ENCODE assay signal across 26 cellular contexts in the genomic region with DNA sequence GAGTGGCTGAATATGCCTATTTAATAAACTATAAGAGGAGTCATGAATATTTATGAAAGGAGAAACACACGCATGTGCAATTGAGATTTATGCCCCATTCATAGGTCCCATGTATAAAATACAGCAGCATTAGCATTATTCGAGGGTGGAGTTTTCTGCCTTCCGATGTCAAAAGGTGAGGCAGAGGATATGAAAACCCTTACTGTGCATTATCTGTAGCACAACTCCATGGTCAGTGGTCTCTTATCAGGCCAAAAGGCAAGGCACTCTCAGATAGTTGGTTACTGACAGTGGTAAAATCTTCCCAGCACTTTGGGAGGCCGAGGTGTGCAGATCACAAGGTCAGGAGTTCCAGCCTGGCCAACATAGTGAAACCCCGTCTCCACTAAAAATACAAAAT.
"Had no signal": no experiment of that assay in that cellular context is flagged by ENCODE, and none has a peak within 500 bp of the region (broad histone marks: within the 10 kb centered on the region; RNA-seq: fewer than 3 reads in every experiment).

No MANE protein-coding gene starts in this region.

- H3K36me3 ChIP-seq: neural progenitor cell, ovary, spleen, stomach, thoracic aorta, thyroid gland, tibial nerve, upper lobe of left lung, vagina had no signal

- H3K79me2 ChIP-seq: parathyroid adenoma had no signal

- H3K9ac ChIP-seq: neural progenitor cell, parathyroid adenoma had no signal

- H2AFZ ChIP-seq: neural progenitor cell, parathyroid adenoma had no signal

- FAIRE-seq: urothelium cell line had no signal

- H3K4me2 ChIP-seq: neural progenitor cell, smooth muscle cell had no signal

- H3K27ac ChIP-seq: neural progenitor cell, ovary, parathyroid adenoma, psoas muscle, skin epidermis, spleen, stomach, thoracic aorta, thyroid gland, tibial nerve, upper lobe of left lung, vagina had no signal

- ATAC-seq: natural killer cell; psoas muscle; right cardiac atrium; sciatic nerve; stimulated activated effector memory CD8-positive, alpha-beta T cell treated with anti-CD3 and anti-CD28 coated beads, Interleukin-12 subunit alpha, Interleukin-12 subunit beta, amount 100 ng/mL, for 72 hours; stimulated activated naive B cell treated with anti-CD40 and anti-IgM and Interleukin-4, amounts not matched to agents 10 μg/mL and 1 μg/mL and 100 μg/mL, for 72 hours had no signal

- H3K4me3 ChIP-seq: neural progenitor cell, ovary, psoas muscle, skin epidermis, smooth muscle cell, spleen, stomach, thoracic aorta, thyroid gland, tibial nerve, upper lobe of left lung, vagina had no signal

- H3K4me1 ChIP-seq: parathyroid adenoma, psoas muscle, spleen, stomach, thyroid gland, tibial nerve, upper lobe of left lung had no signal

- H3K27me3 ChIP-seq: neural progenitor cell, ovary, spleen, stomach, thyroid gland, tibial nerve, upper lobe of left lung, vagina had no signal

- H3K9me3 ChIP-seq: ovary, psoas muscle, spleen, stomach, thoracic aorta, thyroid gland, tibial nerve, upper lobe of left lung, vagina had no signal

- DNase-seq: natural killer cell; occipital lobe; ovary; posterior cingulate gyrus; psoas muscle; right cardiac atrium; spleen; stimulated activated CD4-positive, alpha-beta T cell treated with anti-CD3 and anti-CD28 coated beads, Interleukin-12 subunit alpha, Interleukin-12 subunit beta, amount 100 ng/mL, for 4 hours; stimulated activated CD4-positive, alpha-beta T cell treated with anti-CD3 and anti-CD28 coated beads, Interleukin-1b, Interleukin-23, amount 100 ng/mL, for 48 hours; stimulated activated CD4-positive, alpha-beta T cell treated with anti-CD3 and anti-CD28 coated beads, Interleukin-4, amount 100 ng/mL, for 24 hours; stimulated activated naive B cell treated with anti-CD40 and anti-IgM and Interleukin-4, amounts not matched to agents 10 μg/mL and 1 μg/mL and 100 μg/mL, for 72 hours; stimulated activated naive CD4-positive, alpha-beta T cell treated with Interleukin-2 at 50 U/mL for 16 hours; stomach; thyroid gland; trophoblast cell; upper lobe of left lung had no signal
